Comparison of ENCODE assay signal across 25 cellular contexts in the genomic region with DNA sequence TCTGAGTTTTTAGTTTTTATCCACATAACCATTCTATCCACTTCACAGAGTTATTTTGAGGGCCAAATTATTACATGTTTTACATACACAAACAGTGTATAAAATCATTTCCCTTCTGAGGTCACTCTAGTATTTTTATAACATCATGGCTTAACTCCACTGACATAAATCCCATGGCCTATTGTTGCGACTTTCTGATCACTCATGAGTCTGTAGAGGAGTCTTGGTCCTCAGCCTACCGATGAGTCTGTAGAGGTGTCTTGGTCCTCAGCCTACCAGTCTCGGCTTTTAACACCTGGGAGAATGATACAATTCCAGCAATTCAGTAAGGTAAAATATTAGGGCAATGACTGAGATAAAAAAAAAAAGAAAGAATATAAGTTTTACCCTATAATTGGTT.
"Had no signal": no experiment of that assay in that cellular context is flagged by ENCODE, and none has a peak within 500 bp of the region (broad histone marks: within the 10 kb centered on the region; RNA-seq: fewer than 3 reads in every experiment).

No MANE protein-coding gene starts in this region.

- H3K4me3 Mint-ChIP-seq: activated CD8-positive, alpha-beta T cell treated with anti-CD3 and anti-CD28 coated beads, Interleukin-2, amount 10 ng/mL, durations not matched to agents 7 days and 5 days; activated naive CD4-positive, alpha-beta T cell treated with anti-CD3 and anti-CD28 coated beads, Interleukin-2, amount 50 U/mL, for 24 hours; T-helper 1 cell treated with Interleukin-12 subunit alpha and Interleukin-12 subunit beta and Interleukin-4 antibody, amounts not matched to agents 30 μg/mL and 1 μg/mL, for 36 hours; WTC11 had no signal

- H3K36me3 Mint-ChIP-seq: activated naive CD4-positive, alpha-beta T cell treated with anti-CD3 and anti-CD28 coated beads, Interleukin-2, amount 50 U/mL, for 24 hours; WTC11 had no signal

- H3K36me3 ChIP-seq: Peyer's patch, SJSA1 had no signal

- H3K4me1 Mint-ChIP-seq: activated naive CD4-positive, alpha-beta T cell treated with anti-CD3 and anti-CD28 coated beads, Interleukin-2, amount 50 U/mL, for 24 hours; WTC11 had no signal

- H3K27me3 Mint-ChIP-seq: activated naive CD4-positive, alpha-beta T cell treated with anti-CD3 and anti-CD28 coated beads, Interleukin-2, amount 50 U/mL, for 24 hours had no signal

- H3K9me3 ChIP-seq: Peyer's patch, SJSA1 had no signal

- H3K27me3 ChIP-seq: Peyer's patch, SJSA1 had no signal

- H3K27ac Mint-ChIP-seq: activated CD8-positive, alpha-beta T cell treated with anti-CD3 and anti-CD28 coated beads, Interleukin-2, amount 10 ng/mL, durations not matched to agents 7 days and 5 days; activated naive CD4-positive, alpha-beta T cell treated with anti-CD3 and anti-CD28 coated beads, Interleukin-2, amount 50 U/mL, for 24 hours; T-helper 1 cell treated with Interleukin-12 subunit alpha and Interleukin-12 subunit beta and Interleukin-4 antibody, amounts not matched to agents 30 μg/mL and 1 μg/mL, for 36 hours; WTC11 had no signal

- DNase-seq: activated CD4-positive, alpha-beta T cell treated with anti-CD3 and anti-CD28 coated beads for 48 hours; activated CD4-positive, alpha-beta T cell treated with anti-CD3 and anti-CD28 coated beads, Interleukin-2, amount 50 U/mL, for 4 hours; activated CD4-positive, CD25-positive, alpha-beta regulatory T cell treated with anti-CD3 and anti-CD28 coated beads, Interleukin-2, amount 50 U/mL, for 72 hours; activated CD8-positive, alpha-beta memory T cell treated with anti-CD3 and anti-CD28 coated beads, Interleukin-2, amount 50 U/mL, for 48 hours; activated CD8-positive, alpha-beta T cell treated with anti-CD3 and anti-CD28 coated beads, Interleukin-2, amount 10 ng/mL, durations not matched to agents 7 days and 5 days; activated effector memory CD4-positive, alpha-beta T cell treated with Interleukin-2 at 50 U/mL for 16 hours; activated naive CD4-positive, alpha-beta T cell; activated T-cell treated with anti-CD3 and anti-CD28 coated beads, Interleukin-2, amount 50 U/mL, for 1 hour; aorta; IMR-90; Kasumi-1; KBM-7; NCI-H1105 treated with DMSO at 0.1 percent for 48 hours; NCI-H1436 treated with DMSO at 0.1 percent for 48 hours; NCI-H187; NCI-H2081 treated with DMSO at 0.1 percent for 48 hours; NCI-H446; NCI-H524; Peyer's patch; SHP77 had no signal

- ATAC-seq: activated CD8-positive, alpha-beta T cell treated with anti-CD3 and anti-CD28 coated beads, Interleukin-2, amount 10 ng/mL, durations not matched to agents 7 days and 5 days; WTC11 had no signal

- H3K4me1 ChIP-seq: Peyer's patch, SJSA1 had no signal

- H3K4me3 ChIP-seq: Peyer's patch, SJSA1 had no signal

- H3K27ac ChIP-seq: Peyer's patch, RWPE1, SJSA1 had no signal

- H3K9me3 Mint-ChIP-seq: activated naive CD4-positive, alpha-beta T cell treated with anti-CD3 and anti-CD28 coated beads, Interleukin-2, amount 50 U/mL, for 24 hours; T-helper 1 cell treated with Interleukin-12 subunit alpha and Interleukin-12 subunit beta and Interleukin-4 antibody, amounts not matched to agents 30 μg/mL and 1 μg/mL, for 36 hours; WTC11 had no signal
